ENCODE assay signal across 9 cellular contexts in genomic region chr9:73474002-73474600, GRCh38.
"Had no signal": no experiment of that assay in that cellular context is flagged by ENCODE, and none has a peak within 500 bp of the region (broad histone marks: within the 10 kb centered on the region; RNA-seq: fewer than 3 reads in every experiment).

No MANE protein-coding gene starts in this region.

- H3K9me3 ChIP-seq: HAP-1 had no signal

- H3K4me1 ChIP-seq: HAP-1 had no signal

- H3K4me3 Mint-ChIP-seq: HFFc6, IgD-negative memory B cell had no signal

- ATAC-seq: HCT116, HepG2 had no signal

- H3K36me3 Mint-ChIP-seq: IgD-negative memory B cell had no signal

- DNase-seq: GM23248, GOT3, H7, HFFc6 had no signal

- H3K27ac ChIP-seq: GM23248, HL-60 had no signal

- H3K27me3 Mint-ChIP-seq: IgD-negative memory B cell had no signal

- H2AFZ ChIP-seq: GM23248 had no signal

- FAIRE-seq: HepG2 had no signal

- H3K36me3 ChIP-seq: HAP-1 had no signal

- H3K4me3 ChIP-seq: GM23248, HAP-1 had no signal

- H3K9ac ChIP-seq: GM23248 had no signal

- H3K4me1 Mint-ChIP-seq: IgD-negative memory B cell had no signal

- H3K27ac Mint-ChIP-seq: HFFc6, IgD-negative memory B cell had no signal
